Comparison of ENCODE assay signal across 1 cellular context in genomic region chr9:92191801-92192200, GRCh38.
TF ChIP-seq lines count a peak whose summit lies in the region.

No MANE protein-coding gene starts in this region.

TF ChIP-seq in IMR-90, 13 proteins besides CTCF, POLR2A, EP300 and RAD21:
- TF ChIP-seq, protein P1, sequence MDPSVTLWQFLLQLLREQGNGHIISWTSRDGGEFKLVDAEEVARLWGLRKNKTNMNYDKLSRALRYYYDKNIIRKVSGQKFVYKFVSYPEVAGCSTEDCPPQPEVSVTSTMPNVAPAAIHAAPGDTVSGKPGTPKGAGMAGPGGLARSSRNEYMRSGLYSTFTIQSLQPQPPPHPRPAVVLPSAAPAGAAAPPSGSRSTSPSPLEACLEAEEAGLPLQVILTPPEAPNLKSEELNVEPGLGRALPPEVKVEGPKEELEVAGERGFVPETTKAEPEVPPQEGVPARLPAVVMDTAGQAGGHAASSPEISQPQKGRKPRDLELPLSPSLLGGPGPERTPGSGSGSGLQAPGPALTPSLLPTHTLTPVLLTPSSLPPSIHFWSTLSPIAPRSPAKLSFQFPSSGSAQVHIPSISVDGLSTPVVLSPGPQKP (IDR thresholded peaks at IDR 0.05; ENCODE audit: borderline replicate concordance, low read depth, low read length), result no peak
- TF ChIP-seq CEBPB (IDR thresholded peaks at IDR 0.05; ENCODE audit: low read depth, low read length) (no peak), CHD1 (IDR thresholded peaks at IDR 0.05; ENCODE audit: low read depth, low read length) (no peak), SMC3 (IDR thresholded peaks at IDR 0.05; ENCODE audit: low read depth, low read length) (no peak), BHLHE40 (IDR thresholded peaks at IDR 0.05; ENCODE audit: low read depth, low read length) (no peak), NFE2L2 (IDR thresholded peaks at IDR 0.05; ENCODE audit: low read depth, low read length) (no peak), RCOR1 (IDR thresholded peaks at IDR 0.05; ENCODE audit: insufficient replicate concordance, low read length) (no peak), MXI1 (IDR thresholded peaks at IDR 0.05; ENCODE audit: borderline replicate concordance, low read depth, low read length) (no peak)
TF ChIP-seq in IMR-90: peak in this region for 0.
